In the genomic region with DNA sequence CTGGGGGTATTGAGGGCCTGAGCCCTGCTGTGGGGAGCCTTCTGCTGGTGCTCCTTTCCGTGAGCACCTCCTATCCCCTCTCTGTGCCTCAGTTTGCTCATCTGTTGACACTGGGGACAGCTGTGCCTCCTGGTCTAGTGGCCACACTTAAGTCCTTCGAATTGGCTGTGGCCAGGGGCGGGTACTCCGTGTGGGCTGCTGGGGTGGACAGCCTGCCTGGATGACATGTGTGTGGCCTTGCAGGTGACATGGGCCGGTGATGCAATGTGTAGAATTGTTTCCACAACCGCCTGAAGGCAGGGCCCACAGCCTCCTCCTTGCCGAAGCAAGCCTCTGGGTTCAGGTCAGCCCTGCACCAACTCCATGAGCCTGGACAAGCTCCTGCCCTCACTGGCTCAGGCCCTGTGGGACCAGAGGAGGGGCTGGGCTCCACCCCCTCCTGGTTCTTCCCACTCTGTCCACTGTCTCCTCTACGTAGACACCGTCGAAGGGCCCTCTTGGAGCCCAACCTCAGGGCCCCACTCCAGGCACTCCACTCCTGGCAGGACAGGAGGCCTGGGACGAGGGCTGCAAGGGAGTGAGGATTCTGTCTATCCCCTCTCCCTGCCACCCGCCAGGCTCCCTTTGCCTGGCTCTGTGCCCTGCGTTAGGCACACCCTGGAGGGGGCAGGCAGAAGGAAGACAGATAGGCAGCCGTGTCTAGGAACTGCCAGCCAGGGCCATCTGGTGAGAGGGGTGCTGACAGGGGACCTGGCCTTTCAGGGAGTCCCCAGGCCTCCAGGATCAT, we compare ENCODE assay signal across 8 cellular contexts. TPM values are rescaled to one million over a fixed set of nuclear protein-coding genes. Genes with fewer than 3 reads are reported as not detected.
DNase-seq lines count a peak whose midpoint lies in the region; ATAC-seq lines count a peak whose summit lies in the region.

No MANE protein-coding gene starts in this region.

- H3K4me1 ChIP-seq in CD4-positive, CD25-positive, alpha-beta regulatory T cell (ENCODE audit: control insufficient read depth, insufficient read depth, low read length, poor library complexity, severe bottlenecking), result peaks cover 43% of the 10 kb centered on the region
- H3K4me1 ChIP-seq in adipocyte (ENCODE audit: control insufficient read depth, insufficient read depth, low read length) (peaks cover 33% of the 10 kb centered on the region), iPS-18a (ENCODE audit: control insufficient read depth, low read depth, low read length) (peaks cover 12% of the 10 kb centered on the region)

- ATAC-seq in CD4-positive, CD25-positive, alpha-beta regulatory T cell (ENCODE audit: low read depth in 2 of 2), result no peak
- no peak for ATAC-seq in stimulated activated effector memory CD8-positive, alpha-beta T cell treated with anti-CD3 and anti-CD28 coated beads, Interleukin-12 subunit alpha, Interleukin-12 subunit beta, amount 100 ng/mL, for 72 hours
- ATAC-seq in HG02870 (IDR thresholded peaks at IDR 0.05; ENCODE audit: unreplicated experiment) (no peak), HG03432 (IDR thresholded peaks at IDR 0.05; ENCODE audit: unreplicated experiment) (no peak)

- peak overlapping the region; percentile 82 to 94 (median 92) for H3K27ac Mint-ChIP-seq in CD4-positive, CD25-positive, alpha-beta regulatory T cell
- peak overlapping the region; percentile 88 for H3K27ac Mint-ChIP-seq in stimulated activated effector memory CD8-positive, alpha-beta T cell treated with anti-CD3 and anti-CD28 coated beads, Interleukin-12 subunit alpha, Interleukin-12 subunit beta, amount 100 ng/mL, for 72 hours

- no peaks in the 10 kb centered on the region for H3K36me3 ChIP-seq in CD4-positive, CD25-positive, alpha-beta regulatory T cell (ENCODE audit: control insufficient read depth, insufficient read depth, low read length)
- peaks cover 5% of the 10 kb centered on the region for H3K36me3 ChIP-seq in adipocyte (ENCODE audit: control insufficient read depth, insufficient read depth, low read length, severe bottlenecking)
- H3K36me3 ChIP-seq in iPS-18a (ENCODE audit: control insufficient read depth, low read depth, low read length), result no peaks in the 10 kb centered on the region

- DNase-seq in CD4-positive, CD25-positive, alpha-beta regulatory T cell, result no peak
- peak; percentile 83 for DNase-seq in M059J (ENCODE audit: low read depth)
- peak; percentile 47 for DNase-seq in adipocyte (ENCODE audit: low read depth)
- DNase-seq in stimulated activated effector memory CD8-positive, alpha-beta T cell treated with anti-CD3 and anti-CD28 coated beads, Interleukin-12 subunit alpha, Interleukin-12 subunit beta, amount 100 ng/mL, for 72 hours (ENCODE audit: low spot score in 2 of 2), result peak; percentile 2 to 55
- DNase-seq in NCI-H2081 treated with DMSO at 0.1 percent for 48 hours (lab: John Stamatoyannopoulos, UW), result no peak

- H3K4me3 ChIP-seq in CD4-positive, CD25-positive, alpha-beta regulatory T cell (ENCODE audit: low read depth, low read length), result peak overlapping the region; percentile 44
- H3K4me3 ChIP-seq in adipocyte (ENCODE audit: low read length), result peak overlapping the region; percentile 82
- peak overlapping the region; percentile 45 for H3K4me3 ChIP-seq in iPS-18a (ENCODE audit: low read length)

- peak overlapping the region; percentile 81 to 89 (median 86) for H3K4me3 Mint-ChIP-seq in CD4-positive, CD25-positive, alpha-beta regulatory T cell
- peak overlapping the region; percentile 80 for H3K4me3 Mint-ChIP-seq in stimulated activated effector memory CD8-positive, alpha-beta T cell treated with anti-CD3 and anti-CD28 coated beads, Interleukin-12 subunit alpha, Interleukin-12 subunit beta, amount 100 ng/mL, for 72 hours

- H3K36me3 Mint-ChIP-seq in CD4-positive, CD25-positive, alpha-beta regulatory T cell, result no peaks in the 10 kb centered on the region
- H3K36me3 Mint-ChIP-seq in stimulated activated effector memory CD8-positive, alpha-beta T cell treated with anti-CD3 and anti-CD28 coated beads, Interleukin-12 subunit alpha, Interleukin-12 subunit beta, amount 100 ng/mL, for 72 hours, result peaks cover 9% of the 10 kb centered on the region

- H3K9me3 Mint-ChIP-seq in CD4-positive, CD25-positive, alpha-beta regulatory T cell, result peaks cover 0 to 2% (median 0%) of the 10 kb centered on the region in 7 donors
- H3K9me3 Mint-ChIP-seq in stimulated activated effector memory CD8-positive, alpha-beta T cell treated with anti-CD3 and anti-CD28 coated beads, Interleukin-12 subunit alpha, Interleukin-12 subunit beta, amount 100 ng/mL, for 72 hours, result no peaks in the 10 kb centered on the region

- H3K27ac ChIP-seq in CD4-positive, CD25-positive, alpha-beta regulatory T cell (ENCODE audit: insufficient read depth, low read length, poor library complexity, severe bottlenecking), result no peak overlapping the region
- H3K27ac ChIP-seq in iPS-18a (ENCODE audit: low read length), result no peak overlapping the region

- H3K9ac ChIP-seq in adipocyte (ENCODE audit: low read length), result peak overlapping the region; percentile 82
- no peak overlapping the region for H3K9ac ChIP-seq in iPS-18a (ENCODE audit: low read length)

- H3K9me3 ChIP-seq in CD4-positive, CD25-positive, alpha-beta regulatory T cell (ENCODE audit: control insufficient read depth in 2 of 2, low read length in 2 of 2), result no peaks in the 10 kb centered on the region
- no peaks in the 10 kb centered on the region for H3K9me3 ChIP-seq in adipocyte (ENCODE audit: control insufficient read depth, low read length)
- H3K9me3 ChIP-seq in iPS-18a (ENCODE audit: control insufficient read depth, low read depth, low read length), result no peaks in the 10 kb centered on the region

- H3K4me1 Mint-ChIP-seq in CD4-positive, CD25-positive, alpha-beta regulatory T cell, result peaks cover 0 to 69% (median 31%) of the 10 kb centered on the region in 4 donors
- peaks cover 61% of the 10 kb centered on the region for H3K4me1 Mint-ChIP-seq in stimulated activated effector memory CD8-positive, alpha-beta T cell treated with anti-CD3 and anti-CD28 coated beads, Interleukin-12 subunit alpha, Interleukin-12 subunit beta, amount 100 ng/mL, for 72 hours

- no peaks in the 10 kb centered on the region for H3K27me3 Mint-ChIP-seq in CD4-positive, CD25-positive, alpha-beta regulatory T cell

- H3K27me3 ChIP-seq in CD4-positive, CD25-positive, alpha-beta regulatory T cell (ENCODE audit: control insufficient read depth, insufficient read depth, low read length), result no peaks in the 10 kb centered on the region
- H3K27me3 ChIP-seq in adipocyte (replicated peaks; ENCODE audit: control insufficient read depth, insufficient read depth, low read length) (no peaks in the 10 kb centered on the region), iPS-18a (ENCODE audit: control insufficient read depth, insufficient read depth, low read length) (peaks cover 28% of the 10 kb centered on the region)

RNA-seq across cellular contexts. Expression of a gene that starts 1.2 kb away (rescaled TPM):
- total RNA-seq in CD4-positive, CD25-positive, alpha-beta regulatory T cell, result 61.7 TPM
- polyA plus RNA-seq in CD4-positive, CD25-positive, alpha-beta regulatory T cell, result 1 to 10 TPM; 7.6 to 8.6 (median 8.4) TPM
- total RNA-seq in M059J (2014; rRNA removed; shearing (Covaris generic)), result 18.7 and 28.7 TPM in 2 replicates

RNA-seq across cellular contexts. Expression of a gene that starts 38.0 kb away (rescaled TPM):
- total RNA-seq in CD4-positive, CD25-positive, alpha-beta regulatory T cell, result 87.7 TPM
- 10 to 100 TPM; 43.9 to 53.3 (median 50.9) TPM for polyA plus RNA-seq in CD4-positive, CD25-positive, alpha-beta regulatory T cell
- total RNA-seq in M059J (2014; rRNA removed; shearing (Covaris generic)), result 27.9 and 49.4 TPM in 2 replicates

RNA-seq across cellular contexts. Expression of a gene that starts 49.5 kb away (rescaled TPM):
- total RNA-seq in CD4-positive, CD25-positive, alpha-beta regulatory T cell, result 242 TPM
- 100 to 1,000 TPM; 142 to 151 (median 145) TPM for polyA plus RNA-seq in CD4-positive, CD25-positive, alpha-beta regulatory T cell
- 143 and 193 TPM in 2 replicates for total RNA-seq in M059J (2014; rRNA removed; shearing (Covaris generic))

Comparison
In these comparisons a context has a peak if more than half of its experiments do, and no peak if none do; other contexts are left out.
1. DNase-seq: peak in M059J (single experiment), adipocyte (single experiment) and stimulated activated effector memory CD8-positive, alpha-beta T cell treated with anti-CD3 and anti-CD28 coated beads, Interleukin-12 subunit alpha, Interleukin-12 subunit beta, amount 100 ng/mL, for 72 hours (2 of 2); none in CD4-positive, CD25-positive, alpha-beta regulatory T cell (0 of 3) and NCI-H2081 treated with DMSO at 0.1 percent for 48 hours (single experiment).
2. Peak in every context shown above with its lines, with median percentiles within 50 percentile points of each other: H3K4me3 ChIP-seq.